In genomic region chr1:154478013-154478412, GRCh38 we compare ENCODE assay signal across 13 cellular contexts. TPM values are rescaled to one million over a fixed set of nuclear protein-coding genes. Genes with fewer than 3 reads are reported as not detected.
"Had no signal": no experiment of that assay in that cellular context is flagged by ENCODE, and none has a peak within 500 bp of the region (broad histone marks: within the 10 kb centered on the region; RNA-seq: fewer than 3 reads in every experiment).

No MANE protein-coding gene starts in this region.

- ATAC-seq: activated CD4-positive, CD25-positive, alpha-beta regulatory T cell treated with anti-CD3 and anti-CD28 coated beads, Interleukin-2, amount 50 U/mL, for 24 hours; esophagus mucosa; naive thymus-derived CD8-positive, alpha-beta T cell; psoas muscle had no signal

- H3K27ac ChIP-seq: ascending aorta, lower lobe of right lung, psoas muscle, right lobe of liver, suprapubic skin, upper lobe of right lung had no signal

- DNase-seq: lower lobe of right lung; nucleus accumbens; psoas muscle; stimulated activated CD4-positive, alpha-beta T cell treated with anti-CD3 and anti-CD28 coated beads, Interleukin-12 subunit alpha, Interleukin-12 subunit beta, amount 100 ng/mL, for 4 hours; upper lobe of right lung had no signal

- H3K4me3 ChIP-seq: ascending aorta, lower lobe of right lung, psoas muscle, right lobe of liver, suprapubic skin, upper lobe of right lung had no signal

- FAIRE-seq: endometrium, TTC549 had no signal

- H3K9me3 ChIP-seq: ascending aorta, lower lobe of right lung, psoas muscle, right lobe of liver, suprapubic skin, upper lobe of right lung had no signal

- H3K27me3 ChIP-seq: ascending aorta, right lobe of liver, suprapubic skin, upper lobe of right lung had no signal

- H3K4me1 ChIP-seq: ascending aorta had no signal

- H3K36me3 ChIP-seq: ascending aorta, right lobe of liver, suprapubic skin had no signal

RNA-seq across cellular contexts. Expression of gene TDRD10, which starts 24.0 kb away (rescaled TPM):
- total RNA-seq: naive thymus-derived CD8-positive, alpha-beta T cell had no signal
- polyA plus RNA-seq: naive thymus-derived CD8-positive, alpha-beta T cell had no signal

RNA-seq across cellular contexts. Expression of gene SHE, which starts 24.2 kb away (rescaled TPM):
- total RNA-seq: naive thymus-derived CD8-positive, alpha-beta T cell had no signal
- polyA plus RNA-seq: naive thymus-derived CD8-positive, alpha-beta T cell had no signal
